In genomic region chr1:64246294-64246917, GRCh38 we compare ENCODE assay signal across 8 cellular contexts. TPM values are rescaled to one million over a fixed set of nuclear protein-coding genes. Genes with fewer than 3 reads are reported as not detected.
DNase-seq lines count a peak whose midpoint lies in the region; ATAC-seq, FAIRE-seq and TF ChIP-seq lines count a peak whose summit lies in the region.

No MANE protein-coding gene starts in this region.

- CTCF ChIA-PET in A549 (lab: Yijun Ruan, JAX): interaction anchor here (0.7 to 2.5 kb wide), 27 partner anchors 8 to 1266 kb away, joined by 3 to 13 read pairs (median 4); partner anchors contain the start of gene PGM1

- no peak for ATAC-seq in A549
- ATAC-seq in HG03571 (IDR thresholded peaks at IDR 0.05; ENCODE audit: unreplicated experiment): no peak
- no peak for ATAC-seq in GM19035 (IDR thresholded peaks at IDR 0.05; ENCODE audit: unreplicated experiment)
- ATAC-seq in HG02678 (IDR thresholded peaks at IDR 0.05; ENCODE audit: unreplicated experiment): no peak

- peak; percentile 93 for FAIRE-seq in A549 (lab: Jason Lieb, UNC)

- no peaks in the 10 kb centered on the region for H3K9me3 ChIP-seq in A549

- no peak overlapping the region for H3K4me3 ChIP-seq in A549

- peaks cover 4% of the 10 kb centered on the region; the same call in 1 of the 3 replicates for H3K4me1 ChIP-seq in A549

- WGBS in A549 (ENCODE audit: missing lambda C conversion rate): 3% methylated on average over 4 of the region's 4 CpGs

- no peak for TF ChIP-seq POLR2A in A549 (IDR thresholded peaks at IDR 0.05; ENCODE audit: low read length)

- TF ChIP-seq CTCF in A549 (IDR thresholded peaks at IDR 0.05) (peak; percentile 77), GM13977 (IDR thresholded peaks at IDR 0.05; ENCODE audit: extremely low read depth, insufficient read depth, missing control alignments) (peak; percentile 69)

- peak; percentile 79 to 83 for TF ChIP-seq RAD21 in A549 (conservative IDR thresholded peaks at IDR 0.05 in 1 of 2, IDR thresholded peaks at IDR 0.05 in 1 of 2)

- POLR2A ChIA-PET in A549 (lab: Yijun Ruan, JAX): no interaction called here

- no peak for TF ChIP-seq EP300 in A549 (IDR thresholded peaks at IDR 0.05)

- no peak overlapping the region for H3K27ac ChIP-seq in A549

- no peak overlapping the region; the same call in 1 of the 3 replicates for H3K4me2 ChIP-seq in A549

- in situ Hi-C loops in GM13977 (cut with MboI; ENCODE audit: low pct_unique_long_range_greater_than_20kb, low sequenced_read_pairs, unreplicated experiment): loop anchor here (25.0 kb wide), 1 partner anchor 634 kb away; no protein-coding TSS in a partner anchor

- DNase-seq in A549 (ENCODE audit: low read depth in 1 of 2, low spot score in 1 of 2) (peak; percentile 24), GM13977 (ENCODE audit: low spot score) (peak; percentile 36), NCI-H510A (lab: John Stamatoyannopoulos, UW) (peak; percentile 7), cerebellar cortex (ENCODE audit: low spot score) (peak; percentile 59), medulla oblongata (ENCODE audit: extremely low spot score) (peak; percentile 59)

TF ChIP-seq in A549, 52 proteins besides CTCF, POLR2A, EP300 and RAD21:
- peak; percentile 61 for TF ChIP-seq SMC3 (IDR thresholded peaks at IDR 0.05)
- no peak for TF ChIP-seq EHF (CRISPR knock-in tag; IDR thresholded peaks at IDR 0.05)
- no peak for TF ChIP-seq ESRRA (IDR thresholded peaks at IDR 0.05; ENCODE audit: borderline replicate concordance, low read length)
- no peak for TF ChIP-seq FOSB (CRISPR knock-in tag; IDR thresholded peaks at IDR 0.05)
- no peak for TF ChIP-seq CHD4 (IDR thresholded peaks at IDR 0.05; ENCODE audit: borderline replicate concordance)

RNA-seq across cellular contexts. Expression of gene UBE2U, which starts 43.0 kb away (rescaled TPM):
- not detected in 2 replicates for polyA plus RNA-seq in A549 (2011; rRNA removed)
- not detected in 2 replicates for polyA plus RNA-seq in A549 (2012; cell fraction: cytosol; rRNA removed)
- polyA plus RNA-seq in A549 (2012; cell fraction: nucleus; rRNA removed): not detected in 2 replicates
- not detected in 3 replicates for polyA plus RNA-seq in A549 (2017; fragmentation: RNase III; extraction: RNeasy Plus Mini Kit Qiagen cat#74134 plus additional on column Dnase treatment)
- polyA minus RNA-seq in A549 (2011; rRNA and poly(A)+ RNA removed): not detected in 2 replicates

Comparison
In these comparisons a context has a peak if more than half of its experiments do, and no peak if none do; other contexts are left out.
1. DNase-seq: peak in every context shown above with its lines; median percentile 59 in cerebellar cortex; 59 in medulla oblongata; 36 in GM13977; 24 in A549; 7 in NCI-H510A.